In genomic region chr4:85607624-85608023, GRCh38 we compare ENCODE assay signal across 13 cellular contexts.
DNase-seq lines count a peak whose midpoint lies in the region; ATAC-seq and TF ChIP-seq lines count a peak whose summit lies in the region.
"Had no signal": no experiment of that assay in that cellular context is flagged by ENCODE, and none has a peak within 500 bp of the region (broad histone marks: within the 10 kb centered on the region; RNA-seq: fewer than 3 reads in every experiment).

No MANE protein-coding gene starts in this region.

- intact Hi-C loops in CD8-positive, alpha-beta T cell (cut with DNase I, micrococcal nuclease) = no loop called here

- POLR2A ChIA-PET in CD8-positive, alpha-beta T cell (lab: Charles Lee) = no interaction called here

- H3K27ac ChIP-seq in CD8-positive, alpha-beta T cell (ENCODE audit: low read depth, low read length) = no peak overlapping the region
- H3K27ac ChIP-seq in osteoblast (ENCODE audit: low read depth, low read length) = no peak overlapping the region
- H3K27ac ChIP-seq: cardiac muscle cell, parathyroid adenoma had no signal

- no peaks in the 10 kb centered on the region for H3K79me2 ChIP-seq in osteoblast (ENCODE audit: insufficient read depth, low read length)
- H3K79me2 ChIP-seq: parathyroid adenoma had no signal

- TF ChIP-seq CTCF in HFFc6 (IDR thresholded peaks at IDR 0.05) = no peak
- no peak for TF ChIP-seq CTCF in CD8-positive, alpha-beta T cell (IDR thresholded peaks at IDR 0.05)
- no peak for TF ChIP-seq CTCF in osteoblast (IDR thresholded peaks at IDR 0.05; ENCODE audit: extremely low read depth, low read depth, low read length)

- CTCF ChIA-PET in CD8-positive, alpha-beta T cell (lab: Charles Lee) = no interaction called here

- ATAC-seq in GM18498 (IDR thresholded peaks at IDR 0.05; ENCODE audit: unreplicated experiment) = peak; percentile 65
- peak; percentile 53 for ATAC-seq in GM21526 (IDR thresholded peaks at IDR 0.05; ENCODE audit: low FRiP score, unreplicated experiment)
- peak; percentile 36 for ATAC-seq in HG03378 (IDR thresholded peaks at IDR 0.05; ENCODE audit: unreplicated experiment)
- ATAC-seq in CD8-positive, alpha-beta T cell = no peak

- no peaks in the 10 kb centered on the region for H3K27me3 ChIP-seq in CD8-positive, alpha-beta T cell (ENCODE audit: insufficient read depth, low read length)
- no peaks in the 10 kb centered on the region for H3K27me3 ChIP-seq in osteoblast (ENCODE audit: insufficient read depth, low read length)
- H3K27me3 ChIP-seq: cardiac muscle cell had no signal

- no peaks in the 10 kb centered on the region for H3K36me3 ChIP-seq in CD8-positive, alpha-beta T cell (ENCODE audit: insufficient read depth, low read length)
- no peaks in the 10 kb centered on the region for H3K36me3 ChIP-seq in osteoblast (ENCODE audit: insufficient read depth, low read length)
- H3K36me3 ChIP-seq: cardiac muscle cell had no signal

- H4K20me1 ChIP-seq in osteoblast (ENCODE audit: insufficient read depth, low read length) = no peaks in the 10 kb centered on the region

- H3K4me3 ChIP-seq in CD8-positive, alpha-beta T cell (ENCODE audit: low read depth, low read length) = no peak overlapping the region
- no peak overlapping the region for H3K4me3 ChIP-seq in osteoblast (ENCODE audit: insufficient read depth, low read length)
- H3K4me3 ChIP-seq: cardiac muscle cell had no signal

- no peak overlapping the region for H2AFZ ChIP-seq in osteoblast (ENCODE audit: low read length)
- H2AFZ ChIP-seq: parathyroid adenoma had no signal

- H3K4me3 Mint-ChIP-seq in HFFc6 = no peak overlapping the region
- H3K4me3 Mint-ChIP-seq in CD8-positive, alpha-beta T cell = no peak overlapping the region
- H3K4me3 Mint-ChIP-seq: CD4-positive, CD25-positive, alpha-beta regulatory T cell had no signal

- H3K4me1 ChIP-seq in CD8-positive, alpha-beta T cell (ENCODE audit: insufficient read depth, low read length) = no peaks in the 10 kb centered on the region
- H3K4me1 ChIP-seq in osteoblast (ENCODE audit: insufficient read depth, low read length) = no peaks in the 10 kb centered on the region
- H3K4me1 ChIP-seq: parathyroid adenoma had no signal

- no peaks in the 10 kb centered on the region for H3K27me3 Mint-ChIP-seq in HFFc6 (ENCODE audit: insufficient read depth)
- no peaks in the 10 kb centered on the region for H3K27me3 Mint-ChIP-seq in CD8-positive, alpha-beta T cell (ENCODE audit: low read depth)
- H3K27me3 Mint-ChIP-seq: CD4-positive, CD25-positive, alpha-beta regulatory T cell had no signal

- H3K9me3 ChIP-seq in CD8-positive, alpha-beta T cell (ENCODE audit: low read length) = no peaks in the 10 kb centered on the region
- no peaks in the 10 kb centered on the region for H3K9me3 ChIP-seq in osteoblast (ENCODE audit: low read depth, low read length)

- no peak overlapping the region for H3K27ac Mint-ChIP-seq in HFFc6
- H3K27ac Mint-ChIP-seq in CD8-positive, alpha-beta T cell = no peak overlapping the region

- H3K9me3 Mint-ChIP-seq in HFFc6 = no peaks in the 10 kb centered on the region
- no peaks in the 10 kb centered on the region for H3K9me3 Mint-ChIP-seq in CD8-positive, alpha-beta T cell

- DNase-seq in SHP77 (lab: John Stamatoyannopoulos, UW) (peak; percentile 89 to 93), Kasumi-1 (lab: John Stamatoyannopoulos, UW) (no peak), HFFc6 (no peak), osteoblast (ENCODE audit: insufficient read length, low spot score, missing footprints) (no peak)
- DNase-seq in CD8-positive, alpha-beta T cell = no peak
- DNase-seq: activated CD8-positive, alpha-beta memory T cell treated with anti-CD3 and anti-CD28 coated beads for 24 hours; CD4-positive, CD25-positive, alpha-beta regulatory T cell; NK-92 treated with Interleukin-12 subunit alpha and Interleukin-12 subunit beta, amount 100 ng/mL, for 24 hours had no signal

- no peak overlapping the region for H3K4me2 ChIP-seq in osteoblast (ENCODE audit: insufficient read depth, low read length)

- H3K4me1 Mint-ChIP-seq in HFFc6 (ENCODE audit: low read depth) = no peaks in the 10 kb centered on the region; the same call in 1 of the 2 replicates
- H3K4me1 Mint-ChIP-seq in CD8-positive, alpha-beta T cell (ENCODE audit: low read depth) = peaks cover 4% of the 10 kb centered on the region
- H3K4me1 Mint-ChIP-seq: CD4-positive, CD25-positive, alpha-beta regulatory T cell had no signal

- no peaks in the 10 kb centered on the region for H3K36me3 Mint-ChIP-seq in HFFc6 (ENCODE audit: low read depth)
- H3K36me3 Mint-ChIP-seq in CD8-positive, alpha-beta T cell = no peaks in the 10 kb centered on the region
- H3K36me3 Mint-ChIP-seq: CD4-positive, CD25-positive, alpha-beta regulatory T cell had no signal

Comparison
In these comparisons a context has a peak if more than half of its experiments do, and no peak if none do; other contexts are left out.
1. DNase-seq: peak in SHP77 (2 of 2); none in Kasumi-1 (0 of 2), HFFc6 (single experiment), CD8-positive, alpha-beta T cell (0 of 7) and osteoblast (single experiment).